25 cellular contexts compared by ENCODE assay signal in the genomic region with DNA sequence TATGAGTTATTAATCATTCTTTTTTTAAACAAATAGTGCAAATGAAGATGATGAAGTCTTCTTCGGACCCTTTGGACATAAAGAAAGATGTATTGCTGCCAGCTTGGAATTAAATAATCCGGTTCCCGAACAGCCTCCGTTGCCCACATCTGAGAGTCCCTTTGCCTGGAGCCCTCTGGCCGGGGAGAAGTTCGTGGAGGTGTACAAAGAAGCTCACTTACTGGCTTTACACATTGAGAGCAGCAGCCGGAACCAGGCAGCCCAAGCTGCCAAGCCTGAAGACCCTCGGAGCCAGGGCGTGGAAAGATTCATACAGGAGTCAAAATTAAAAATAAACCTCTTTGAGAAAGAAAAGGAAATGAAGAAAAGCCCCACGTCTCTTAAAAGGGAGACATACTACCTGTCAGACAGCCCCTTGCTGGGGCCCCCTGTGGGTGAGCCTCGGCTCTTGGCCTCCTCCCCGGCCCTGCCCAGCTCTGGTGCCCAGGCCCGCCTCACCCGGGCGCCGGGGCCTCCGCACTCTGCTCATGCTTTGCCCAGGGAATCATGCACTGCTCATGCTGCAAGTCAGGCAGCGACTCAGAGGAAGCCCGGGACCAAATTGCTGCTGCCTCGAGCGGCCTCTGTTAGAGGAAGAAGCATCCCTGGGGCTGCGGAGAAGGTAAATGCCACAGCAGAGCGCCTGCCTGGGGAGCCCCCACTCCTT. TPM values are rescaled to one million over a fixed set of nuclear protein-coding genes. Genes with fewer than 3 reads are reported as not detected.
DNase-seq lines count a peak whose midpoint lies in the region; ATAC-seq, FAIRE-seq and TF ChIP-seq lines count a peak whose summit lies in the region.
"Had no signal": no experiment of that assay in that cellular context is flagged by ENCODE, and none has a peak within 500 bp of the region (broad histone marks: within the 10 kb centered on the region; RNA-seq: fewer than 3 reads in every experiment).

No MANE protein-coding gene starts in this region.

- in situ Hi-C loops in HepG2 (cut with HindIII; ENCODE audit: extremely low pct_ligation_motif_present, low pct_unique_long_range_greater_than_20kb) = no loop called here
- in situ Hi-C loops in mammary epithelial cell (cut with MboI; ENCODE audit: low sequenced_read_pairs in 2 of 2) = no loop called here

- H3K36me3 ChIP-seq in HepG2 (replicated peaks in 1 of 2; ENCODE audit: control insufficient read depth in 1 of 2, insufficient read depth in 2 of 2, low read length in 2 of 2) (peaks cover 8 to 34% of the 10 kb centered on the region in 2 experiments; a peak in 4 of 5 replicates), right lobe of liver (no peaks in the 10 kb centered on the region), mammary epithelial cell (ENCODE audit: insufficient read depth, low read length) (peaks cover 10% of the 10 kb centered on the region), endodermal cell (ENCODE audit: control insufficient read depth, insufficient read depth, low read length) (peaks cover 66% of the 10 kb centered on the region)

- BruUV-seq in HepG2 (replicated peaks; lab: Mats Ljungman, UMichigan) (TSS peak; percentile 70), mammary epithelial cell (replicated peaks; lab: Mats Ljungman, UMichigan) (TSS peak; percentile 43)

- H3K4me3 Mint-ChIP-seq in mesothelial cell of epicardium (no peak overlapping the region), endodermal cell (no peak overlapping the region)
- H3K4me3 Mint-ChIP-seq: IgD-negative memory B cell had no signal

- no peak overlapping the region for H3K27ac ChIP-seq in HepG2 (ENCODE audit: extremely low read length, insufficient read depth, low read length)
- H3K27ac ChIP-seq in right lobe of liver = no peak overlapping the region
- no peak overlapping the region for H3K27ac ChIP-seq in mammary epithelial cell (ENCODE audit: insufficient read depth, low read depth, low read length)
- H3K27ac ChIP-seq in endodermal cell (ENCODE audit: low read depth, low read length) = no peak overlapping the region
- H3K27ac ChIP-seq: A549, C4-2B, RWPE1, SJSA1 had no signal

- H3K4me3 ChIP-seq in HepG2 (replicated peaks in 1 of 3; ENCODE audit: insufficient read depth in 1 of 3, low read depth in 2 of 3, low read length in 3 of 3) = no peak overlapping the region
- H3K4me3 ChIP-seq in right lobe of liver = no peak overlapping the region
- no peak overlapping the region for H3K4me3 ChIP-seq in mammary epithelial cell (replicated peaks in 1 of 3; ENCODE audit: insufficient read depth in 1 of 3, low read depth in 2 of 3, low read length in 3 of 3)
- H3K4me3 ChIP-seq in endodermal cell (ENCODE audit: low read length) = no peak overlapping the region
- H3K4me3 ChIP-seq: A549, SJSA1 had no signal

- H3K27me3 Mint-ChIP-seq in mesothelial cell of epicardium (ENCODE audit: low read depth) = no peaks in the 10 kb centered on the region
- no peaks in the 10 kb centered on the region for H3K27me3 Mint-ChIP-seq in endodermal cell (ENCODE audit: insufficient read depth)
- H3K27me3 Mint-ChIP-seq: IgD-negative memory B cell had no signal

- H3K4me2 ChIP-seq in HepG2 (ENCODE audit: low read depth, low read length) (no peak overlapping the region), mammary epithelial cell (ENCODE audit: insufficient read depth, low read depth, low read length) (peak overlapping the region; percentile 5)
- H3K4me2 ChIP-seq: A549 had no signal

- dilution Hi-C loops in mammary epithelial cell (cut with HindIII; ENCODE audit: low sequenced_read_pairs) = loop anchor here (5.0 kb wide), 1 partner anchor 161 kb away; no protein-coding TSS in a partner anchor

- H3K27ac Mint-ChIP-seq in mesothelial cell of epicardium = peak overlapping the region; percentile 53
- H3K27ac Mint-ChIP-seq in endodermal cell = no peak overlapping the region
- H3K27ac Mint-ChIP-seq: IgD-negative memory B cell had no signal

- H3K36me3 Mint-ChIP-seq in mesothelial cell of epicardium (peaks cover 17% of the 10 kb centered on the region), endodermal cell (ENCODE audit: low read depth) (peaks cover 45% of the 10 kb centered on the region)

- intact Hi-C loops in HepG2 (cut with micrococcal nuclease; ENCODE audit: unreplicated experiment) = no loop called here
- intact Hi-C loops in right lobe of liver (cut with DNase I) = no loop called here
- intact Hi-C loops in mammary epithelial cell (cut with micrococcal nuclease) = no loop called here

- peaks cover 24% of the 10 kb centered on the region for H3K79me2 ChIP-seq in HepG2 (ENCODE audit: insufficient read depth, low read length)
- peaks cover 76% of the 10 kb centered on the region for H3K79me2 ChIP-seq in mammary epithelial cell (ENCODE audit: insufficient read depth, low read length)

- ATAC-seq in HepG2 (no peak), right lobe of liver (no peak), GM19463 (IDR thresholded peaks at IDR 0.05; ENCODE audit: unreplicated experiment) (no peak), HG03457 (IDR thresholded peaks at IDR 0.05; ENCODE audit: unreplicated experiment) (no peak)
- ATAC-seq: A549 had no signal

- TF ChIP-seq POLR2A in HepG2 (IDR thresholded peaks at IDR 0.05; ENCODE audit: insufficient read depth in 1 of 2, low read depth in 2 of 2, low read length in 2 of 2) (no peak), right lobe of liver (IDR thresholded peaks at IDR 0.05) (no peak)

- POLR2A ChIA-PET in HepG2 (lab: Yijun Ruan, JAX) = no interaction called here

- no peak for DNase-seq in HepG2 (ENCODE audit: low spot score)
- no peak for DNase-seq in right lobe of liver
- no peak for DNase-seq in mammary epithelial cell
- DNase-seq in mesothelial cell of epicardium (ENCODE audit: low spot score in 2 of 2, unreplicated experiment in 2 of 2) = no peak
- DNase-seq in DMS53 treated with DMSO at 0.1 percent for 48 hours (lab: John Stamatoyannopoulos, UW; ENCODE audit: unreplicated experiment) = no peak
- DNase-seq in endodermal cell = no peak
- DNase-seq: COR-L47; DMS153; EL; NCI-H1105 treated with DMSO at 0.1 percent for 48 hours; NCI-H1694 treated with DMSO at 0.1 percent for 48 hours; NCI-H2107; NCI-H526 treated with DMSO at 0.1 percent for 48 hours; NK-92 treated with Interleukin-12 subunit alpha and Interleukin-12 subunit beta, amount 100 ng/mL, for 24 hours had no signal

- FAIRE-seq in HepG2 (lab: Jason Lieb, UNC) = no peak
- FAIRE-seq: A549, GM19239 had no signal

- H3K4me1 Mint-ChIP-seq in mesothelial cell of epicardium (peaks cover 6% of the 10 kb centered on the region), endodermal cell (no peaks in the 10 kb centered on the region)

- CTCF ChIA-PET in HepG2 (lab: Yijun Ruan, JAX; ENCODE audit: low intra/inter-chr PET ratio, low total read pairs) (no interaction called here), mammary epithelial cell (lab: Charles Lee; ENCODE audit: low non-redundant PET) (no interaction called here)

- H3K9ac ChIP-seq in HepG2 (ENCODE audit: insufficient read depth, low read depth, low read length) (no peak overlapping the region), mammary epithelial cell (ENCODE audit: insufficient read depth, low read length) (no peak overlapping the region), endodermal cell (ENCODE audit: extremely low read depth, low read length, poor library complexity, severe bottlenecking) (no peak overlapping the region)

- TF ChIP-seq RAD21 in HepG2 (CRISPR knock-in tag; IDR thresholded peaks at IDR 0.05) = no peak

- TF ChIP-seq EP300 in HepG2 (IDR thresholded peaks at IDR 0.05; ENCODE audit: low read depth in 2 of 2, low read length in 2 of 2) (no peak), HepG2 (CRISPR knock-in tag; IDR thresholded peaks at IDR 0.05; ENCODE audit: borderline replicate concordance) (no peak)

- H3K9me3 ChIP-seq in HepG2 (ENCODE audit: low read length) = no peaks in the 10 kb centered on the region
- H3K9me3 ChIP-seq in right lobe of liver = no peaks in the 10 kb centered on the region
- H3K9me3 ChIP-seq in mammary epithelial cell (replicated peaks; ENCODE audit: insufficient read depth, low read length) = no peaks in the 10 kb centered on the region
- no peaks in the 10 kb centered on the region for H3K9me3 ChIP-seq in endodermal cell (ENCODE audit: control insufficient read depth, low read length)
- H3K9me3 ChIP-seq: A549, SJSA1 had no signal

- 99% methylated on average over 23 of the region's 23 CpGs for WGBS in HepG2 (ENCODE audit: low lambda C conversion rate)
- WGBS in right lobe of liver (ENCODE audit: insufficient coverage, low coverage, low lambda C conversion rate, missing lambda C conversion rate) = 79% methylated on average over 7 of the region's 23 CpGs
- WGBS in mammary epithelial cell (ENCODE audit: low coverage, missing lambda C conversion rate) = 38% methylated on average over 23 of the region's 23 CpGs
- 93 to 99% methylated on average over 14 to 23 of the region's 23 CpGs for WGBS in endodermal cell (ENCODE audit: insufficient coverage in 1 of 2, insufficient read length in 1 of 2), 2 experiments

- no peaks in the 10 kb centered on the region for H3K27me3 ChIP-seq in HepG2 (ENCODE audit: control insufficient read depth in 1 of 2, insufficient read depth in 2 of 2, low read length in 2 of 2)
- no peaks in the 10 kb centered on the region for H3K27me3 ChIP-seq in right lobe of liver
- H3K27me3 ChIP-seq in mammary epithelial cell (ENCODE audit: insufficient read depth, low read length) = no peaks in the 10 kb centered on the region
- no peaks in the 10 kb centered on the region for H3K27me3 ChIP-seq in endodermal cell (ENCODE audit: control insufficient read depth, insufficient read depth, low read length, poor library complexity, severe bottlenecking)
- H3K27me3 ChIP-seq: SJSA1 had no signal

- H3K4me1 ChIP-seq in HepG2 (ENCODE audit: insufficient read depth, low read length) (0 out of 2 replicates have a peak, but pooled peaks cover 5% of the 10 kb centered on the region), right lobe of liver (no peaks in the 10 kb centered on the region), mammary epithelial cell (ENCODE audit: insufficient read depth, low read length) (peaks cover 9% of the 10 kb centered on the region), endodermal cell (ENCODE audit: control insufficient read depth, insufficient read depth, low read length) (no peaks in the 10 kb centered on the region)
- H3K4me1 ChIP-seq: A549 had no signal

- H2AFZ ChIP-seq in HepG2 (ENCODE audit: low read length) = no peak overlapping the region
- peak overlapping the region; percentile 68 for H2AFZ ChIP-seq in mammary epithelial cell (ENCODE audit: low read depth, low read length)

- H3K9me3 Mint-ChIP-seq in mesothelial cell of epicardium (no peaks in the 10 kb centered on the region), endodermal cell (no peaks in the 10 kb centered on the region)
- H3K9me3 Mint-ChIP-seq: IgD-negative memory B cell had no signal

- no peak for TF ChIP-seq CTCF in HepG2 (CRISPR knock-in tag; IDR thresholded peaks at IDR 0.05)
- no peak for TF ChIP-seq CTCF in right lobe of liver (IDR thresholded peaks at IDR 0.05)
- no peak for TF ChIP-seq CTCF in mammary epithelial cell (conservative IDR thresholded peaks at IDR 0.05 in 1 of 2, IDR thresholded peaks at IDR 0.05 in 1 of 2; ENCODE audit: extremely low read depth in 1 of 2, insufficient read depth in 1 of 2, low read depth in 1 of 2, low read length in 2 of 2)
- no peak for TF ChIP-seq CTCF in mesothelial cell of epicardium (IDR thresholded peaks at IDR 0.05; ENCODE audit: unreplicated experiment)
- no peak for TF ChIP-seq CTCF in endodermal cell (conservative IDR thresholded peaks at IDR 0.05)

- no peaks in the 10 kb centered on the region for H4K20me1 ChIP-seq in HepG2 (ENCODE audit: insufficient read depth, low read length)
- H4K20me1 ChIP-seq in mammary epithelial cell (ENCODE audit: insufficient read depth, low read length) = no peaks in the 10 kb centered on the region

RNA-seq across cellular contexts. Expression of a gene that starts 11.8 kb away (rescaled TPM):
- total RNA-seq in HepG2 (2016; rRNA removed; fragmentation: Illumina TruSeq; extraction: Trizol) (13.5 and 15.3 TPM in 2 replicates), right lobe of liver (under 1 TPM; 0.15 to 0.84 (median 0.52) TPM), mammary epithelial cell (10 to 100 TPM in 1 of 2 donors, under 1 TPM in 1; 0.67 to 22.3 TPM), mesothelial cell of epicardium (15.3 to 18.7 TPM (median 16.7 TPM) in 3 replicates), endodermal cell (10 to 100 TPM; 39.5 to 59.5 TPM)
- total RNA-seq in HepG2 (2016; cell fraction: cytosol; rRNA removed; fragmentation: Illumina TruSeq; extraction: Trizol; ENCODE audit: low read depth) = 9.5 and 10.9 TPM in 2 replicates
- 12.5 and 14.4 TPM in 2 replicates for total RNA-seq in HepG2 (2016; cell fraction: insoluble cytoplasmic fraction; rRNA removed; fragmentation: Illumina TruSeq; extraction: Trizol)
- total RNA-seq in HepG2 (2016; cell fraction: membrane; rRNA removed; fragmentation: Illumina TruSeq; extraction: Trizol) = 16.2 and 16.3 TPM in 2 replicates
- total RNA-seq in HepG2 (2016; cell fraction: nucleus; rRNA removed; fragmentation: Illumina TruSeq; extraction: Trizol) = 13.0 and 13.4 TPM in 2 replicates
- polyA plus RNA-seq in HepG2 (2011; rRNA removed) (7.0 and 10.7 TPM in 2 replicates), mammary epithelial cell (16.0 TPM)
- polyA plus RNA-seq in HepG2 (2011; cell fraction: cytosol; rRNA removed) = 4.1 and 6.8 TPM in 2 replicates
- 14.2 and 21.4 TPM in 2 replicates for polyA plus RNA-seq in HepG2 (2011; cell fraction: nucleus; rRNA removed)
- 4.6 and 8.5 TPM in 2 replicates for polyA plus RNA-seq in HepG2 (2012)
- 6.3 and 6.9 TPM in 2 replicates for polyA plus RNA-seq in HepG2 (2016; cell fraction: cytosol; fragmentation: Illumina TruSeq; extraction: Trizol; ENCODE audit: low read depth)
- polyA plus RNA-seq in HepG2 (2016; cell fraction: insoluble cytoplasmic fraction; fragmentation: Illumina TruSeq; extraction: Trizol; ENCODE audit: low read depth) = 17.8 and 23.8 TPM in 2 replicates
- polyA plus RNA-seq in HepG2 (2016; cell fraction: membrane; fragmentation: Illumina TruSeq; extraction: Trizol; ENCODE audit: low read depth) = 16.6 and 17.2 TPM in 2 replicates
- 56.0 and 61.7 TPM in 2 replicates for polyA plus RNA-seq in HepG2 (2016; cell fraction: nucleus; fragmentation: Illumina TruSeq; extraction: Trizol; ENCODE audit: insufficient read depth, low read depth)
- polyA minus RNA-seq in HepG2 (2011; rRNA and poly(A)+ RNA removed; ENCODE audit: low replicate concordance) = 12.6 and 23.6 TPM in 2 replicates
- polyA minus RNA-seq in HepG2 (2011; cell fraction: cytosol; rRNA and poly(A)+ RNA removed) = 6.7 and 8.3 TPM in 2 replicates
- 9.7 and 11.5 TPM in 2 replicates for polyA minus RNA-seq in HepG2 (2011; cell fraction: nucleus; rRNA and poly(A)+ RNA removed)
- 14.0 TPM for polyA minus RNA-seq in mammary epithelial cell
- 51.6 TPM for polyA plus RNA-seq in endodermal cell (2013, experiment 1 of 2)
- 53.9 TPM for polyA plus RNA-seq in endodermal cell (2013, experiment 2 of 2)
- polyA plus RNA-seq: IgD-negative memory B cell had no signal

RNA-seq across cellular contexts. Expression of a gene that starts 27.1 kb away (rescaled TPM):
- total RNA-seq in HepG2 (2016; rRNA removed; fragmentation: Illumina TruSeq; extraction: Trizol) (47.7 and 50.2 TPM in 2 replicates), right lobe of liver (10 to 100 TPM; 17.2 to 24.2 (median 19.9) TPM), mammary epithelial cell (10 to 100 TPM; 16.3 to 42.0 TPM), mesothelial cell of epicardium (65.5 to 70.6 TPM (median 67.1 TPM) in 3 replicates), endodermal cell (10 to 100 TPM; 79.7 to 84.5 TPM)
- 18.2 and 23.3 TPM in 2 replicates for total RNA-seq in HepG2 (2016; cell fraction: cytosol; rRNA removed; fragmentation: Illumina TruSeq; extraction: Trizol; ENCODE audit: low read depth)
- 47.8 and 51.9 TPM in 2 replicates for total RNA-seq in HepG2 (2016; cell fraction: insoluble cytoplasmic fraction; rRNA removed; fragmentation: Illumina TruSeq; extraction: Trizol)
- total RNA-seq in HepG2 (2016; cell fraction: membrane; rRNA removed; fragmentation: Illumina TruSeq; extraction: Trizol) = 29.1 and 30.8 TPM in 2 replicates
- 60.2 and 64.2 TPM in 2 replicates for total RNA-seq in HepG2 (2016; cell fraction: nucleus; rRNA removed; fragmentation: Illumina TruSeq; extraction: Trizol)
- polyA plus RNA-seq in HepG2 (2011; rRNA removed) (31.0 and 32.1 TPM in 2 replicates), mammary epithelial cell (28.0 TPM)
- polyA plus RNA-seq in HepG2 (2011; cell fraction: cytosol; rRNA removed) = 19.1 and 26.5 TPM in 2 replicates
- polyA plus RNA-seq in HepG2 (2011; cell fraction: nucleus; rRNA removed) = 132 and 159 TPM in 2 replicates
- polyA plus RNA-seq in HepG2 (2012) = 26.7 and 28.6 TPM in 2 replicates
- polyA plus RNA-seq in HepG2 (2016; cell fraction: cytosol; fragmentation: Illumina TruSeq; extraction: Trizol; ENCODE audit: low read depth) = 8.9 and 10.9 TPM in 2 replicates
- 51.8 and 58.5 TPM in 2 replicates for polyA plus RNA-seq in HepG2 (2016; cell fraction: insoluble cytoplasmic fraction; fragmentation: Illumina TruSeq; extraction: Trizol; ENCODE audit: low read depth)
- polyA plus RNA-seq in HepG2 (2016; cell fraction: membrane; fragmentation: Illumina TruSeq; extraction: Trizol; ENCODE audit: low read depth) = 20.5 and 21.0 TPM in 2 replicates
- 126 and 127 TPM in 2 replicates for polyA plus RNA-seq in HepG2 (2016; cell fraction: nucleus; fragmentation: Illumina TruSeq; extraction: Trizol; ENCODE audit: insufficient read depth, low read depth)
- 36.9 and 68.5 TPM in 2 replicates for polyA minus RNA-seq in HepG2 (2011; rRNA and poly(A)+ RNA removed; ENCODE audit: low replicate concordance)
- 9.8 and 12.0 TPM in 2 replicates for polyA minus RNA-seq in HepG2 (2011; cell fraction: cytosol; rRNA and poly(A)+ RNA removed)
- polyA minus RNA-seq in HepG2 (2011; cell fraction: nucleus; rRNA and poly(A)+ RNA removed) = 105 and 171 TPM in 2 replicates
- polyA minus RNA-seq in mammary epithelial cell = 32.4 TPM
- polyA plus RNA-seq in endodermal cell (2013, experiment 1 of 2) = 53.2 TPM
- polyA plus RNA-seq in endodermal cell (2013, experiment 2 of 2) = 44.8 TPM

RNA-seq across cellular contexts. Expression of a gene that starts 40.6 kb away (rescaled TPM):
- total RNA-seq in HepG2 (2016; rRNA removed; fragmentation: Illumina TruSeq; extraction: Trizol) (105 and 106 TPM in 2 replicates), right lobe of liver (100 to 1,000 TPM in 5 of 6 experiments, 10 to 100 TPM in 1; 91.1 to 278 (median 195) TPM), mammary epithelial cell (10 to 100 TPM; 14.3 to 16.0 TPM), mesothelial cell of epicardium (30.0 to 30.9 TPM (median 30.3 TPM) in 3 replicates), endodermal cell (10 to 100 TPM; 35.9 to 47.1 TPM)
- 14.0 and 16.3 TPM in 2 replicates for total RNA-seq in HepG2 (2016; cell fraction: cytosol; rRNA removed; fragmentation: Illumina TruSeq; extraction: Trizol; ENCODE audit: low read depth)
- 103 and 105 TPM in 2 replicates for total RNA-seq in HepG2 (2016; cell fraction: insoluble cytoplasmic fraction; rRNA removed; fragmentation: Illumina TruSeq; extraction: Trizol)
- 37.6 and 39.1 TPM in 2 replicates for total RNA-seq in HepG2 (2016; cell fraction: membrane; rRNA removed; fragmentation: Illumina TruSeq; extraction: Trizol)
- total RNA-seq in HepG2 (2016; cell fraction: nucleus; rRNA removed; fragmentation: Illumina TruSeq; extraction: Trizol) = 81.8 and 89.6 TPM in 2 replicates
- polyA plus RNA-seq in HepG2 (2011; rRNA removed) (101 and 112 TPM in 2 replicates), mammary epithelial cell (14.5 TPM)
- polyA plus RNA-seq in HepG2 (2011; cell fraction: cytosol; rRNA removed) = 120 and 124 TPM in 2 replicates
- polyA plus RNA-seq in HepG2 (2011; cell fraction: nucleus; rRNA removed) = 228 and 272 TPM in 2 replicates
- 67.9 and 76.1 TPM in 2 replicates for polyA plus RNA-seq in HepG2 (2012)
- 14.5 and 15.5 TPM in 2 replicates for polyA plus RNA-seq in HepG2 (2016; cell fraction: cytosol; fragmentation: Illumina TruSeq; extraction: Trizol; ENCODE audit: low read depth)
- polyA plus RNA-seq in HepG2 (2016; cell fraction: insoluble cytoplasmic fraction; fragmentation: Illumina TruSeq; extraction: Trizol; ENCODE audit: low read depth) = 88.5 and 106 TPM in 2 replicates
- polyA plus RNA-seq in HepG2 (2016; cell fraction: membrane; fragmentation: Illumina TruSeq; extraction: Trizol; ENCODE audit: low read depth) = 24.0 and 28.8 TPM in 2 replicates
- 141 and 185 TPM in 2 replicates for polyA plus RNA-seq in HepG2 (2016; cell fraction: nucleus; fragmentation: Illumina TruSeq; extraction: Trizol; ENCODE audit: insufficient read depth, low read depth)
- 60.8 and 197 TPM in 2 replicates for polyA minus RNA-seq in HepG2 (2011; rRNA and poly(A)+ RNA removed; ENCODE audit: low replicate concordance)
- 88.7 and 103 TPM in 2 replicates for polyA minus RNA-seq in HepG2 (2011; cell fraction: cytosol; rRNA and poly(A)+ RNA removed)
- polyA minus RNA-seq in HepG2 (2011; cell fraction: nucleus; rRNA and poly(A)+ RNA removed) = 101 and 103 TPM in 2 replicates
- polyA minus RNA-seq in mammary epithelial cell = 17.7 TPM
- polyA plus RNA-seq in endodermal cell (2013, experiment 1 of 2) = 24.3 TPM
- 18.7 TPM for polyA plus RNA-seq in endodermal cell (2013, experiment 2 of 2)

RNA-seq across cellular contexts. Expression of a gene that starts 45.3 kb away (rescaled TPM):
- not detected in 2 replicates for total RNA-seq in HepG2 (2016; rRNA removed; fragmentation: Illumina TruSeq; extraction: Trizol)
- not detected in 2 replicates for total RNA-seq in HepG2 (2016; cell fraction: cytosol; rRNA removed; fragmentation: Illumina TruSeq; extraction: Trizol; ENCODE audit: low read depth)
- total RNA-seq in HepG2 (2016; cell fraction: insoluble cytoplasmic fraction; rRNA removed; fragmentation: Illumina TruSeq; extraction: Trizol) = not detected in 2 replicates
- total RNA-seq in HepG2 (2016; cell fraction: membrane; rRNA removed; fragmentation: Illumina TruSeq; extraction: Trizol) = not detected in 2 replicates
- total RNA-seq in HepG2 (2016; cell fraction: nucleus; rRNA removed; fragmentation: Illumina TruSeq; extraction: Trizol) = not detected in 2 replicates
- 0.01 TPM in 1 of 2 replicates, not detected in the other for polyA plus RNA-seq in HepG2 (2011; rRNA removed)
- polyA plus RNA-seq in HepG2 (2011; cell fraction: cytosol; rRNA removed) = 0.01 TPM in 1 of 2 replicates, not detected in the other
- polyA plus RNA-seq in HepG2 (2011; cell fraction: nucleus; rRNA removed) = 0.02 TPM in 1 of 2 replicates, not detected in the other
- polyA plus RNA-seq in HepG2 (2012) = 0.27 and 0.29 TPM in 2 replicates
- not detected in 2 replicates for polyA plus RNA-seq in HepG2 (2016; cell fraction: cytosol; fragmentation: Illumina TruSeq; extraction: Trizol; ENCODE audit: low read depth)
- not detected in 2 replicates for polyA plus RNA-seq in HepG2 (2016; cell fraction: insoluble cytoplasmic fraction; fragmentation: Illumina TruSeq; extraction: Trizol; ENCODE audit: low read depth)
- polyA plus RNA-seq in HepG2 (2016; cell fraction: membrane; fragmentation: Illumina TruSeq; extraction: Trizol; ENCODE audit: low read depth) = not detected in 2 replicates
- not detected in 2 replicates for polyA plus RNA-seq in HepG2 (2016; cell fraction: nucleus; fragmentation: Illumina TruSeq; extraction: Trizol; ENCODE audit: insufficient read depth, low read depth)
- polyA minus RNA-seq in HepG2 (2011; rRNA and poly(A)+ RNA removed; ENCODE audit: low replicate concordance) = not detected in 2 replicates
- not detected in 2 replicates for polyA minus RNA-seq in HepG2 (2011; cell fraction: cytosol; rRNA and poly(A)+ RNA removed)
- not detected in 2 replicates for polyA minus RNA-seq in HepG2 (2011; cell fraction: nucleus; rRNA and poly(A)+ RNA removed)
- total RNA-seq in right lobe of liver = under 1 TPM in 2 of 6 experiments, not detected in 4; 0.05 to 0.07 TPM
- total RNA-seq in mammary epithelial cell = not detected
- polyA plus RNA-seq in mammary epithelial cell = not detected
- polyA minus RNA-seq in mammary epithelial cell = not detected
- 0.02 to 0.04 TPM in 2 of 3 replicates, not detected in the other for total RNA-seq in mesothelial cell of epicardium
- under 1 TPM in 1 of 2 donors, not detected in 1; 0.04 TPM for total RNA-seq in endodermal cell
- not detected for polyA plus RNA-seq in endodermal cell (2013, experiment 1 of 2)
- polyA plus RNA-seq in endodermal cell (2013, experiment 2 of 2) = not detected
- total RNA-seq: H4, HT-29, LHCN-M2, SJSA1 had no signal
- polyA plus RNA-seq: A549, IgD-negative memory B cell had no signal

RNA-seq across cellular contexts. Expression of a gene that starts 58.3 kb away (rescaled TPM):
- total RNA-seq in HepG2 (2016; rRNA removed; fragmentation: Illumina TruSeq; extraction: Trizol) = 5.2 and 6.0 TPM in 2 replicates
- 3.1 and 4.1 TPM in 2 replicates for total RNA-seq in HepG2 (2016; cell fraction: cytosol; rRNA removed; fragmentation: Illumina TruSeq; extraction: Trizol; ENCODE audit: low read depth)
- 4.7 and 6.0 TPM in 2 replicates for total RNA-seq in HepG2 (2016; cell fraction: insoluble cytoplasmic fraction; rRNA removed; fragmentation: Illumina TruSeq; extraction: Trizol)
- total RNA-seq in HepG2 (2016; cell fraction: membrane; rRNA removed; fragmentation: Illumina TruSeq; extraction: Trizol) = 5.4 and 6.4 TPM in 2 replicates
- 2.8 and 3.8 TPM in 2 replicates for total RNA-seq in HepG2 (2016; cell fraction: nucleus; rRNA removed; fragmentation: Illumina TruSeq; extraction: Trizol)
- 7.4 and 8.1 TPM in 2 replicates for polyA plus RNA-seq in HepG2 (2011; rRNA removed)
- polyA plus RNA-seq in HepG2 (2011; cell fraction: cytosol; rRNA removed) = 7.0 and 8.0 TPM in 2 replicates
- 15.6 and 19.1 TPM in 2 replicates for polyA plus RNA-seq in HepG2 (2011; cell fraction: nucleus; rRNA removed)
- polyA plus RNA-seq in HepG2 (2012) = 3.3 and 4.7 TPM in 2 replicates
- 2.9 and 3.7 TPM in 2 replicates for polyA plus RNA-seq in HepG2 (2016; cell fraction: cytosol; fragmentation: Illumina TruSeq; extraction: Trizol; ENCODE audit: low read depth)
- 4.6 and 5.8 TPM in 2 replicates for polyA plus RNA-seq in HepG2 (2016; cell fraction: insoluble cytoplasmic fraction; fragmentation: Illumina TruSeq; extraction: Trizol; ENCODE audit: low read depth)
- polyA plus RNA-seq in HepG2 (2016; cell fraction: membrane; fragmentation: Illumina TruSeq; extraction: Trizol; ENCODE audit: low read depth) = 5.2 and 5.7 TPM in 2 replicates
- 4.2 and 5.9 TPM in 2 replicates for polyA plus RNA-seq in HepG2 (2016; cell fraction: nucleus; fragmentation: Illumina TruSeq; extraction: Trizol; ENCODE audit: insufficient read depth, low read depth)
- 3.5 and 3.6 TPM in 2 replicates for polyA minus RNA-seq in HepG2 (2011; rRNA and poly(A)+ RNA removed; ENCODE audit: low replicate concordance)
- 1.3 and 2.3 TPM in 2 replicates for polyA minus RNA-seq in HepG2 (2011; cell fraction: cytosol; rRNA and poly(A)+ RNA removed)
- 1.9 and 2.2 TPM in 2 replicates for polyA minus RNA-seq in HepG2 (2011; cell fraction: nucleus; rRNA and poly(A)+ RNA removed)
- 1 to 10 TPM; 1.8 to 7.1 (median 3.3) TPM for total RNA-seq in right lobe of liver
- total RNA-seq in mammary epithelial cell = 1 to 10 TPM; 5.7 to 8.0 TPM
- 8.3 TPM for polyA plus RNA-seq in mammary epithelial cell
- polyA minus RNA-seq in mammary epithelial cell = 6.6 TPM
- total RNA-seq in mesothelial cell of epicardium = 11.5 to 12.8 TPM (median 12.6 TPM) in 3 replicates
- 10 to 100 TPM; 11.3 to 15.1 TPM for total RNA-seq in endodermal cell
- 12.9 TPM for polyA plus RNA-seq in endodermal cell (2013, experiment 1 of 2)
- polyA plus RNA-seq in endodermal cell (2013, experiment 2 of 2) = 10.2 TPM
